In the genomic region with DNA sequence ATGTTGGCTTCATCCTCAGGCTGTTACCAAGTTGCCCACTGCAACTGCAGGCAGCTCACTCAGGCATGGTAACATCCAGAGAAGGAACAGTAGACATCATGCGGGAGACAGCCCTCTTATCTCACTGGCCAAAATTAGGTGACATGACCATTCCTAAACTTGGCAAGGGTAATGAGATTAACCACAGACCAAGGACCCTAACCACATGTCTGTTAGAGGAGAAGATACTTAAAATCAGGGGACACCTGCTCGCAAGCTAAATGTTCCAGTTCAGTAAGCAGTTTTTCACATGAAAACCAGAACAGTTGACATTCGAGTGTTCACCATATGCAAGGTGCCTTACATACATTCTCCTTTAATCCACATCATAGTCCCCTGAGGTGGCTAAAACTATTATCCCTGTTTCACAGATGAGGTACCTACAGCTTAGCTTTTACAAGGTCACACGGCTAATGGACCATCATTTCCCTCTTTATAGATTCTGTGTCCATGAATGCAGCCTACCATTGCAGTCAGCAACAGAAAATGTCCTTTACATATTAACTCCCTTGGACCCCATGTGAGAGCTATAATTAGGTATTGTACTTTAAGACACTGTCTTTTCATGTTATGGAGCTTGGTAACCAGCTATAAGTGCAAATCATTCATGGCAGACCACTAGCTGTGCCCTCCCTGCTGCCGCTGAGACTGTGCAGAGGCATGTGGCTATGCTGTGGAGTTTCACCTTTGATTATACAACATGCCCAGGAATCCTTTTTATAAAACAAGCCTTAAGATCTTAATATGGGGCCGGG, we compare ENCODE assay signal across 1 cellular context.
TF ChIP-seq lines count a peak whose summit lies in the region.

No MANE protein-coding gene starts in this region.

TF ChIP-seq in GM23338, 12 proteins besides CTCF, POLR2A, EP300 and RAD21 (continued from another document):
- TF ChIP-seq, protein P1, sequence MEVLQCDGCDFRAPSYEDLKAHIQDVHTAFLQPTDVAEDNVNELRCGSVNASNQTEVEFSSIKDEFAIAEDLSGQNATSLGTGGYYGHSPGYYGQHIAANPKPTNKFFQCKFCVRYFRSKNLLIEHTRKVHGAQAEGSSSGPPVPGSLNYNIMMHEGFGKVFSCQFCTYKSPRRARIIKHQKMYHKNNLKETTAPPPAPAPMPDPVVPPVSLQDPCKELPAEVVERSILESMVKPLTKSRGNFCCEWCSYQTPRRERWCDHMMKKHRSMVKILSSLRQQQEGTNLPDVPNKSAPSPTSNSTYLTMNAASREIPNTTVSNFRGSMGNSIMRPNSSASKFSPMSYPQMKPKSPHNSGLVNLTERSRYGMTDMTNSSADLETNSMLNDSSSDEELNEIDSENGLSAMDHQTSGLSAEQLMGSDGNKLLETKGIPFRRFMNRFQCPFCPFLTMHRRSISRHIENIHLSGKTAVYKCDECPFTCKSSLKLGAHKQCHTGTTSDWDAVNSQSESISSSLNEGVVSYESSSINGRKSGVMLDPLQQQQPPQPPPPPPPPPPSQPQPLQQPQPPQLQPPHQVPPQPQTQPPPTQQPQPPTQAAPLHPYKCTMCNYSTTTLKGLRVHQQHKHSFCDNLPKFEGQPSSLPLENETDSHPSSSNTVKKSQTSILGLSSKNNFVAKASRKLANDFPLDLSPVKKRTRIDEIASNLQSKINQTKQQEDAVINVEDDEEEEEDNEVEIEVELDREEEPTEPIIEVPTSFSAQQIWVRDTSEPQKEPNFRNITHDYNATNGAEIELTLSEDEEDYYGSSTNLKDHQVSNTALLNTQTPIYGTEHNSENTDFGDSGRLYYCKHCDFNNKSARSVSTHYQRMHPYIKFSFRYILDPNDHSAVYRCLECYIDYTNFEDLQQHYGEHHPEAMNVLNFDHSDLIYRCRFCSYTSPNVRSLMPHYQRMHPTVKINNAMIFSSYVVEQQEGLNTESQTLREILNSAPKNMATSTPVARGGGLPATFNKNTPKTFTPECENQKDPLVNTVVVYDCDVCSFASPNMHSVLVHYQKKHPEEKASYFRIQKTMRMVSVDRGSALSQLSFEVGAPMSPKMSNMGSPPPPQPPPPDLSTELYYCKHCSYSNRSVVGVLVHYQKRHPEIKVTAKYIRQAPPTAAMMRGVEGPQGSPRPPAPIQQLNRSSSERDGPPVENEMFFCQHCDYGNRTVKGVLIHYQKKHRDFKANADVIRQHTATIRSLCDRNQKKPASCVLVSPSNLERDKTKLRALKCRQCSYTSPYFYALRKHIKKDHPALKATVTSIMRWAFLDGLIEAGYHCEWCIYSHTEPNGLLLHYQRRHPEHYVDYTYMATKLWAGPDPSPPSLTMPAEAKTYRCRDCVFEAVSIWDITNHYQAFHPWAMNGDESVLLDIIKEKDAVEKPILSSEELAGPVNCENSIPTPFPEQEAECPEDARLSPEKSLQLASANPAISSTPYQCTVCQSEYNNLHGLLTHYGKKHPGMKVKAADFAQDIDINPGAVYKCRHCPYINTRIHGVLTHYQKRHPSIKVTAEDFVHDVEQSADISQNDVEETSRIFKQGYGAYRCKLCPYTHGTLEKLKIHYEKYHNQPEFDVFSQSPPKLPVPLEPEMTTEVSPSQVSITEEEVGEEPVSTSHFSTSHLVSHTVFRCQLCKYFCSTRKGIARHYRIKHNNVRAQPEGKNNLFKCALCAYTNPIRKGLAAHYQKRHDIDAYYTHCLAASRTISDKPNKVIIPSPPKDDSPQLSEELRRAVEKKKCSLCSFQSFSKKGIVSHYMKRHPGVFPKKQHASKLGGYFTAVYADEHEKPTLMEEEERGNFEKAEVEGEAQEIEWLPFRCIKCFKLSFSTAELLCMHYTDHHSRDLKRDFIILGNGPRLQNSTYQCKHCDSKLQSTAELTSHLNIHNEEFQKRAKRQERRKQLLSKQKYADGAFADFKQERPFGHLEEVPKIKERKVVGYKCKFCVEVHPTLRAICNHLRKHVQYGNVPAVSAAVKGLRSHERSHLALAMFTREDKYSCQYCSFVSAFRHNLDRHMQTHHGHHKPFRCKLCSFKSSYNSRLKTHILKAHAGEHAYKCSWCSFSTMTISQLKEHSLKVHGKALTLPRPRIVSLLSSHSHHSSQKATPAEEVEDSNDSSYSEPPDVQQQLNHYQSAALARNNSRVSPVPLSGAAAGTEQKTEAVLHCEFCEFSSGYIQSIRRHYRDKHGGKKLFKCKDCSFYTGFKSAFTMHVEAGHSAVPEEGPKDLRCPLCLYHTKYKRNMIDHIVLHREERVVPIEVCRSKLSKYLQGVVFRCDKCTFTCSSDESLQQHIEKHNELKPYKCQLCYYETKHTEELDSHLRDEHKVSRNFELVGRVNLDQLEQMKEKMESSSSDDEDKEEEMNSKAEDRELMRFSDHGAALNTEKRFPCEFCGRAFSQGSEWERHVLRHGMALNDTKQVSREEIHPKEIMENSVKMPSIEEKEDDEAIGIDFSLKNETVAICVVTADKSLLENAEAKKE (CRISPR knock-in tag; IDR thresholded peaks at IDR 0.05) = no peak
- TF ChIP-seq REST (IDR thresholded peaks at IDR 0.05; ENCODE audit: unreplicated experiment) = no peak
- TF ChIP-seq CREB1 (CRISPR knock-in tag; IDR thresholded peaks at IDR 0.05; ENCODE audit: low read depth) = no peak
- no peak for TF ChIP-seq NANOG (IDR thresholded peaks at IDR 0.05; ENCODE audit: borderline replicate concordance)
- TF ChIP-seq JUNB (IDR thresholded peaks at IDR 0.05; ENCODE audit: unreplicated experiment) = no peak
- TF ChIP-seq ZNF114 (CRISPR knock-in tag; IDR thresholded peaks at IDR 0.05) = no peak
- no peak for TF ChIP-seq POLR2AphosphoS5 (IDR thresholded peaks at IDR 0.05; ENCODE audit: low read depth)
- no peak for TF ChIP-seq EZH2phosphoT487 (IDR thresholded peaks at IDR 0.05; ENCODE audit: unreplicated experiment)
- TF ChIP-seq EZH2 (IDR thresholded peaks at IDR 0.05; ENCODE audit: low read depth, unreplicated experiment) = no peak
TF ChIP-seq in GM23338: peak in this region for 0.
